22 cellular contexts compared by ENCODE assay signal in the genomic region with DNA sequence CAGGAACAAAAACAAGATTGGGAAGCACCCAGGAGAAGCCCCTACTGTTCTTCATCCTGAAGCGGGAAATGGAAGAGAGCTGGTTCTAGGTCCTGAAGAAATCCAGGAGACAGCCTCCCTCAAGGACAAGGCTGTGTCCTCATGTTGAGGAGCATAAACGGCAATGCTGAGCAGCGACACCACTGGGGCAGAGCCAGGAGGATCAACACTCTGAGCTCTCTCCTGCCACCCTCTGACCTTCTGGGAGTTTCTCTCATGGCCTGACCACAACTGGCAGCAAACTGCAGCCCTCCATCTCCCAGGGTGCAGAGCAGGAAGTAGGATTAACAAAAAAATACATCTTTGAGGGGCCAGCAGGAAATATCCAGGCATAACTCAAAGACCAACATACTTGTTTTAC.
DNase-seq lines count a peak whose midpoint lies in the region; ATAC-seq and TF ChIP-seq lines count a peak whose summit lies in the region.
"Had no signal": no experiment of that assay in that cellular context is flagged by ENCODE, and none has a peak within 500 bp of the region (broad histone marks: within the 10 kb centered on the region; RNA-seq: fewer than 3 reads in every experiment).

No MANE protein-coding gene starts in this region.

- no peak overlapping the region for H3K27ac ChIP-seq in C4-2B
- H3K27ac ChIP-seq in right lobe of liver: no peak overlapping the region
- no peak overlapping the region for H3K27ac ChIP-seq in left ventricle myocardium inferior (replicated peaks)
- H3K27ac ChIP-seq: adrenal gland, colonic mucosa, heart right ventricle, parathyroid adenoma, sigmoid colon, SK-N-MC had no signal

- TF ChIP-seq POLR2A in right lobe of liver (IDR thresholded peaks at IDR 0.05): no peak

- WGBS in right lobe of liver (ENCODE audit: insufficient coverage, low coverage, low lambda C conversion rate, missing lambda C conversion rate): 28% methylated on average over 3 of the region's 3 CpGs

- no peaks in the 10 kb centered on the region for H3K27me3 ChIP-seq in right lobe of liver
- H3K27me3 ChIP-seq in left ventricle myocardium inferior (ENCODE audit: low read depth): peaks cover 31% of the 10 kb centered on the region
- H3K27me3 ChIP-seq: adrenal gland, colonic mucosa, sigmoid colon had no signal

- H3K4me1 ChIP-seq in right lobe of liver (no peaks in the 10 kb centered on the region), left ventricle myocardium inferior (no peaks in the 10 kb centered on the region)
- H3K4me1 ChIP-seq: adrenal gland, colonic mucosa, heart right ventricle, parathyroid adenoma, sigmoid colon had no signal

- intact Hi-C loops in right lobe of liver (cut with DNase I) (no loop called here), left ventricle myocardium inferior (cut with micrococcal nuclease) (no loop called here)

- ATAC-seq in right lobe of liver (peak; percentile 44 to 84 (median 78)), T-helper 17 cell (no peak), GM18517 (IDR thresholded peaks at IDR 0.05; ENCODE audit: unreplicated experiment) (no peak)
- ATAC-seq: heart right ventricle; natural killer cell treated with Interleukin-12 subunit alpha and Interleukin-12 subunit beta and Interleukin-15 and Interleukin-18, amount 100 ng/mL, for 72 hours had no signal

- H3K4me3 ChIP-seq in right lobe of liver (no peak overlapping the region), left ventricle myocardium inferior (no peak overlapping the region)
- H3K4me3 ChIP-seq: adrenal gland, colonic mucosa, heart right ventricle, sigmoid colon, SK-N-MC had no signal

- H3K36me3 Mint-ChIP-seq in T-helper 17 cell (ENCODE audit: low read depth): no peaks in the 10 kb centered on the region
- H3K36me3 Mint-ChIP-seq: activated CD4-positive, alpha-beta memory T cell treated with anti-CD3 and anti-CD28 coated beads for 36 hours; CD8-positive, alpha-beta memory T cell; natural killer cell treated with Interleukin-12 subunit alpha and Interleukin-12 subunit beta and Interleukin-15 and Interleukin-18, amount 100 ng/mL, for 72 hours had no signal

- H3K9me3 ChIP-seq in right lobe of liver (no peaks in the 10 kb centered on the region), T-helper 17 cell (ENCODE audit: control insufficient read depth, low read length, poor library complexity, severe bottlenecking) (no peaks in the 10 kb centered on the region), left ventricle myocardium inferior (replicated peaks) (no peaks in the 10 kb centered on the region)
- H3K9me3 ChIP-seq: adrenal gland, colonic mucosa, sigmoid colon had no signal

- H3K4me1 Mint-ChIP-seq in T-helper 17 cell: no peaks in the 10 kb centered on the region
- H3K4me1 Mint-ChIP-seq: CD8-positive, alpha-beta memory T cell had no signal

- no peak overlapping the region for H3K27ac Mint-ChIP-seq in T-helper 17 cell
- H3K27ac Mint-ChIP-seq: activated CD4-positive, alpha-beta memory T cell treated with anti-CD3 and anti-CD28 coated beads for 36 hours; CD8-positive, alpha-beta memory T cell; natural killer cell treated with Interleukin-12 subunit alpha and Interleukin-12 subunit beta and Interleukin-15 and Interleukin-18, amount 100 ng/mL, for 72 hours; T-helper 2 cell treated with Interferon-gamma antibody and Interleukin-4, amounts not matched to agents 5 μg/mL and 100 μg/mL, for 36 hours had no signal

- H3K27me3 Mint-ChIP-seq in T-helper 17 cell: peaks cover 10% of the 10 kb centered on the region

- no peak overlapping the region for H3K4me3 Mint-ChIP-seq in T-helper 17 cell
- H3K4me3 Mint-ChIP-seq: activated CD4-positive, alpha-beta memory T cell treated with anti-CD3 and anti-CD28 coated beads for 36 hours; CD8-positive, alpha-beta memory T cell; natural killer cell treated with Interleukin-12 subunit alpha and Interleukin-12 subunit beta and Interleukin-15 and Interleukin-18, amount 100 ng/mL, for 72 hours; T-helper 2 cell treated with Interferon-gamma antibody and Interleukin-4, amounts not matched to agents 5 μg/mL and 100 μg/mL, for 36 hours had no signal

- peak; percentile 33 for DNase-seq in HT-29 (ENCODE audit: low spot score)
- DNase-seq in RPMI8226: peak; percentile 11
- DNase-seq in right lobe of liver: peak in 2 of 3 donors; percentile 27 to 68
- no peak for DNase-seq in T-helper 17 cell
- DNase-seq in left ventricle myocardium inferior: no peak
- DNase-seq: activated CD4-positive, alpha-beta memory T cell treated with anti-CD3 and anti-CD28 coated beads for 36 hours; activated CD4-positive, CD25-positive, alpha-beta regulatory T cell; activated gamma-delta T cell treated with Interleukin-2 at 50 U/mL for 16 hours; adrenal gland; CD8-positive, alpha-beta memory T cell; colonic mucosa; DMS53; heart right ventricle; NCI-H1694 treated with DMSO at 0.1 percent for 48 hours; NCI-H748 treated with DMSO at 0.1 percent for 48 hours; sigmoid colon had no signal

- peak; percentile 22; the same call in 1 of the 2 replicates for TF ChIP-seq CTCF in C4-2B (conservative IDR thresholded peaks at IDR 0.05)
- TF ChIP-seq CTCF in right lobe of liver (IDR thresholded peaks at IDR 0.05): peak in 2 of 4 donors; percentile 18 to 26
- TF ChIP-seq CTCF in left ventricle myocardium inferior (IDR thresholded peaks at IDR 0.05; ENCODE audit: borderline replicate concordance): no peak

- H3K36me3 ChIP-seq in right lobe of liver: no peaks in the 10 kb centered on the region
- H3K36me3 ChIP-seq in left ventricle myocardium inferior: no peaks in the 10 kb centered on the region
- H3K36me3 ChIP-seq: adrenal gland, colonic mucosa, heart right ventricle, sigmoid colon had no signal

Comparison
In these comparisons a context has a peak if more than half of its experiments do, and no peak if none do; other contexts are left out.
1. DNase-seq: peak in HT-29 (single experiment), RPMI8226 (single experiment) and right lobe of liver (2 of 3); none in T-helper 17 cell (0 of 3) and left ventricle myocardium inferior (single experiment).
2. ATAC-seq: peak in right lobe of liver (4 of 4); none in T-helper 17 cell (single experiment) and GM18517 (single experiment).